Comparison of ENCODE assay signal across 33 cellular contexts in genomic region chr7:110157631-110158362, GRCh38.
DNase-seq lines count a peak whose midpoint lies in the region; ATAC-seq and TF ChIP-seq lines count a peak whose summit lies in the region.
"Had no signal": no experiment of that assay in that cellular context is flagged by ENCODE, and none has a peak within 500 bp of the region (broad histone marks: within the 10 kb centered on the region; RNA-seq: fewer than 3 reads in every experiment).

No MANE protein-coding gene starts in this region.

- H3K27ac ChIP-seq in breast epithelium (no peak overlapping the region), foreskin keratinocyte (no peak overlapping the region)
- H3K27ac ChIP-seq: BLaER1, gastroesophageal sphincter, HL-60, tibial artery had no signal

- no peak overlapping the region for H3K4me3 Mint-ChIP-seq in MCF 10A (ENCODE audit: unreplicated experiment)
- H3K4me3 Mint-ChIP-seq in Caco-2 (ENCODE audit: unreplicated experiment) = no peak overlapping the region
- H3K4me3 Mint-ChIP-seq: activated B cell treated with CpG ODN at 0.5 μM for 24 hours; activated naive CD4-positive, alpha-beta T cell treated with anti-CD3 and anti-CD28 coated beads, Interleukin-2, amount 50 U/mL, for 24 hours; activated T-helper 17 cell treated with anti-CD3 and anti-CD28 coated beads, Interleukin-2, amount 50 U/mL, for 72 hours; neural crest cell; stimulated activated naive CD8-positive, alpha-beta T cell treated with anti-CD3 and anti-CD28 coated beads, Interleukin-15, amount 100 ng/mL, for 72 hours had no signal

- H3K4me1 Mint-ChIP-seq in MCF 10A (ENCODE audit: insufficient read depth, unreplicated experiment) (peaks cover 13% of the 10 kb centered on the region), Caco-2 (ENCODE audit: low read depth, unreplicated experiment) (no peaks in the 10 kb centered on the region)
- H3K4me1 Mint-ChIP-seq: activated B cell treated with CpG ODN at 0.5 μM for 24 hours; activated naive CD4-positive, alpha-beta T cell treated with anti-CD3 and anti-CD28 coated beads, Interleukin-2, amount 50 U/mL, for 24 hours; activated T-helper 17 cell treated with anti-CD3 and anti-CD28 coated beads, Interleukin-2, amount 50 U/mL, for 72 hours; neural crest cell; stimulated activated naive CD8-positive, alpha-beta T cell treated with anti-CD3 and anti-CD28 coated beads, Interleukin-15, amount 100 ng/mL, for 72 hours had no signal

- intact Hi-C loops in MCF 10A (cut with micrococcal nuclease) = no loop called here
- intact Hi-C loops in breast epithelium (cut with DNase I; ENCODE audit: low total_unique reads) = no loop called here
- intact Hi-C loops in Caco-2 (cut with micrococcal nuclease; ENCODE audit: unreplicated experiment) = no loop called here

- H3K36me3 ChIP-seq in breast epithelium (no peaks in the 10 kb centered on the region), Caco-2 (ENCODE audit: control insufficient read depth, insufficient read depth, low read length) (no peaks in the 10 kb centered on the region)
- H3K36me3 ChIP-seq: BLaER1, gastroesophageal sphincter, tibial artery had no signal

- H3K27ac Mint-ChIP-seq in MCF 10A (ENCODE audit: low read depth, unreplicated experiment) (no peak overlapping the region), Caco-2 (ENCODE audit: unreplicated experiment) (no peak overlapping the region)
- H3K27ac Mint-ChIP-seq: activated B cell treated with CpG ODN at 0.5 μM for 24 hours; activated naive CD4-positive, alpha-beta T cell treated with anti-CD3 and anti-CD28 coated beads, Interleukin-2, amount 50 U/mL, for 24 hours; activated T-helper 17 cell treated with anti-CD3 and anti-CD28 coated beads, Interleukin-2, amount 50 U/mL, for 72 hours; stimulated activated naive CD8-positive, alpha-beta T cell treated with anti-CD3 and anti-CD28 coated beads, Interleukin-15, amount 100 ng/mL, for 72 hours had no signal

- H3K4me3 ChIP-seq in breast epithelium = no peak overlapping the region
- no peak overlapping the region for H3K4me3 ChIP-seq in Caco-2 (ENCODE audit: low read depth, low read length)
- H3K4me3 ChIP-seq: BLaER1, gastroesophageal sphincter, GM12878, tibial artery had no signal

- BruUV-seq in MCF 10A (replicated peaks; lab: Mats Ljungman, UMichigan) = no TSS peak
- BruUV-seq in Caco-2 (replicated peaks; lab: Mats Ljungman, UMichigan) = no TSS peak

- DNase-seq in MCF 10A (ENCODE audit: unreplicated experiment) = peak; percentile 14
- no peak for DNase-seq in breast epithelium (ENCODE audit: low spot score in 2 of 2)
- peak; percentile 43 for DNase-seq in amniotic epithelial cell (ENCODE audit: low read depth)
- peak; percentile 14 to 52 for DNase-seq in foreskin keratinocyte
- no peak for DNase-seq in Caco-2
- DNase-seq in NCI-H1105 treated with DMSO at 0.1 percent for 48 hours (lab: John Stamatoyannopoulos, UW) = no peak
- DNase-seq in NCI-H2171 treated with DMSO at 0.1 percent for 48 hours (lab: John Stamatoyannopoulos, UW) = no peak
- DNase-seq in omental fat pad (ENCODE audit: low spot score) = no peak
- DNase-seq: 8988T; activated B cell treated with CpG ODN at 0.5 μM for 24 hours; activated CD4-positive, alpha-beta T cell treated with anti-CD3 and anti-CD28 coated beads, Interleukin-2, amount 50 U/mL, for 48 hours; activated CD8-positive, alpha-beta memory T cell treated with anti-CD3 and anti-CD28 coated beads, Interleukin-2, amount 50 U/mL, for 48 hours; aorta; cerebellar nuclear complex; COR-L47; DMS79; effector CD8-positive, alpha-beta T cell; mammary epithelial cell; NCI-H1092 treated with DMSO at 0.1 percent for 48 hours; NCI-H1930; NCI-H2227 treated with DMSO at 0.1 percent for 48 hours; NCI-H748 treated with DMSO at 0.1 percent for 48 hours; Right ventricle myocardium superior; stimulated activated naive CD8-positive, alpha-beta T cell treated with anti-CD3 and anti-CD28 coated beads, Interleukin-15, amount 100 ng/mL, for 72 hours; T1000; tibial artery had no signal

- H3K27me3 Mint-ChIP-seq in MCF 10A (ENCODE audit: insufficient read depth, unreplicated experiment) = peaks cover 14% of the 10 kb centered on the region
- peaks cover 5% of the 10 kb centered on the region for H3K27me3 Mint-ChIP-seq in Caco-2 (ENCODE audit: insufficient read depth, unreplicated experiment)
- H3K27me3 Mint-ChIP-seq: activated B cell treated with CpG ODN at 0.5 μM for 24 hours; activated T-helper 17 cell treated with anti-CD3 and anti-CD28 coated beads, Interleukin-2, amount 50 U/mL, for 72 hours; stimulated activated naive CD8-positive, alpha-beta T cell treated with anti-CD3 and anti-CD28 coated beads, Interleukin-15, amount 100 ng/mL, for 72 hours had no signal

- TF ChIP-seq CTCF in MCF 10A (IDR thresholded peaks at IDR 0.05; ENCODE audit: unreplicated experiment) = no peak
- TF ChIP-seq CTCF in breast epithelium (IDR thresholded peaks at IDR 0.05) = no peak
- TF ChIP-seq CTCF in foreskin keratinocyte (conservative IDR thresholded peaks at IDR 0.05) = no peak
- TF ChIP-seq CTCF in Caco-2 (IDR thresholded peaks at IDR 0.05; ENCODE audit: insufficient read depth in 1 of 2, low read depth in 1 of 2, low read length in 1 of 2, severe bottlenecking in 1 of 2, unreplicated experiment in 1 of 2) = no peak
- TF ChIP-seq CTCF in omental fat pad (IDR thresholded peaks at IDR 0.05) = no peak

- POLR2A ChIA-PET in MCF 10A (lab: Yijun Ruan, JAX) = interaction anchor here (0.6 kb wide), 1 partner anchor 71 kb away, joined by 3 read pairs; no protein-coding TSS in a partner anchor
- POLR2A ChIA-PET in Caco-2 (lab: Charles Lee) = no interaction called here

- no peaks in the 10 kb centered on the region for H3K36me3 Mint-ChIP-seq in MCF 10A (ENCODE audit: insufficient read depth, unreplicated experiment)
- no peaks in the 10 kb centered on the region for H3K36me3 Mint-ChIP-seq in Caco-2 (ENCODE audit: insufficient read depth, unreplicated experiment)
- H3K36me3 Mint-ChIP-seq: activated naive CD4-positive, alpha-beta T cell treated with anti-CD3 and anti-CD28 coated beads, Interleukin-2, amount 50 U/mL, for 24 hours had no signal

- H3K9me3 ChIP-seq in breast epithelium (no peaks in the 10 kb centered on the region), Caco-2 (no peaks in the 10 kb centered on the region)
- H3K9me3 ChIP-seq: BLaER1, gastroesophageal sphincter, tibial artery had no signal

- H3K4me1 ChIP-seq in breast epithelium (no peaks in the 10 kb centered on the region), foreskin keratinocyte (peaks cover 6% of the 10 kb centered on the region), Caco-2 (no peaks in the 10 kb centered on the region)
- H3K4me1 ChIP-seq: BLaER1, gastroesophageal sphincter, tibial artery had no signal

- H3K9me3 Mint-ChIP-seq in MCF 10A (ENCODE audit: unreplicated experiment) (peaks cover 7% of the 10 kb centered on the region), Caco-2 (ENCODE audit: unreplicated experiment) (no peaks in the 10 kb centered on the region)
- H3K9me3 Mint-ChIP-seq: activated naive CD4-positive, alpha-beta T cell treated with anti-CD3 and anti-CD28 coated beads, Interleukin-2, amount 50 U/mL, for 24 hours; activated T-helper 17 cell treated with anti-CD3 and anti-CD28 coated beads, Interleukin-2, amount 50 U/mL, for 72 hours; neural crest cell; stimulated activated naive CD8-positive, alpha-beta T cell treated with anti-CD3 and anti-CD28 coated beads, Interleukin-15, amount 100 ng/mL, for 72 hours had no signal

- H3K27me3 ChIP-seq in breast epithelium (no peaks in the 10 kb centered on the region), foreskin keratinocyte (no peaks in the 10 kb centered on the region), Caco-2 (replicated peaks; ENCODE audit: control insufficient read depth, insufficient read depth, low read length) (no peaks in the 10 kb centered on the region)
- H3K27me3 ChIP-seq: BLaER1, gastroesophageal sphincter, tibial artery had no signal

- CTCF ChIA-PET in MCF 10A (lab: Yijun Ruan, JAX) (no interaction called here), Caco-2 (lab: Charles Lee) (no interaction called here)

- no peak for TF ChIP-seq POLR2A in breast epithelium (IDR thresholded peaks at IDR 0.05)

- ATAC-seq in foreskin keratinocyte (peak; percentile 51), omental fat pad (ENCODE audit: low FRiP score) (no peak)
- ATAC-seq: activated T-helper 17 cell treated with anti-CD3 and anti-CD28 coated beads, Interleukin-2, amount 50 U/mL, for 72 hours; gastroesophageal sphincter; GM12878; stimulated activated naive CD8-positive, alpha-beta T cell treated with anti-CD3 and anti-CD28 coated beads, Interleukin-15, amount 100 ng/mL, for 72 hours had no signal

Comparison
In these comparisons a context has a peak if more than half of its experiments do, and no peak if none do; other contexts are left out.
1. DNase-seq: peak in MCF 10A (single experiment), amniotic epithelial cell (single experiment) and foreskin keratinocyte (2 of 2); none in breast epithelium (0 of 2), Caco-2 (0 of 2), NCI-H1105 treated with DMSO at 0.1 percent for 48 hours (single experiment), NCI-H2171 treated with DMSO at 0.1 percent for 48 hours (single experiment) and omental fat pad (single experiment).